Comparison of ENCODE assay signal across 8 cellular contexts in the genomic region with DNA sequence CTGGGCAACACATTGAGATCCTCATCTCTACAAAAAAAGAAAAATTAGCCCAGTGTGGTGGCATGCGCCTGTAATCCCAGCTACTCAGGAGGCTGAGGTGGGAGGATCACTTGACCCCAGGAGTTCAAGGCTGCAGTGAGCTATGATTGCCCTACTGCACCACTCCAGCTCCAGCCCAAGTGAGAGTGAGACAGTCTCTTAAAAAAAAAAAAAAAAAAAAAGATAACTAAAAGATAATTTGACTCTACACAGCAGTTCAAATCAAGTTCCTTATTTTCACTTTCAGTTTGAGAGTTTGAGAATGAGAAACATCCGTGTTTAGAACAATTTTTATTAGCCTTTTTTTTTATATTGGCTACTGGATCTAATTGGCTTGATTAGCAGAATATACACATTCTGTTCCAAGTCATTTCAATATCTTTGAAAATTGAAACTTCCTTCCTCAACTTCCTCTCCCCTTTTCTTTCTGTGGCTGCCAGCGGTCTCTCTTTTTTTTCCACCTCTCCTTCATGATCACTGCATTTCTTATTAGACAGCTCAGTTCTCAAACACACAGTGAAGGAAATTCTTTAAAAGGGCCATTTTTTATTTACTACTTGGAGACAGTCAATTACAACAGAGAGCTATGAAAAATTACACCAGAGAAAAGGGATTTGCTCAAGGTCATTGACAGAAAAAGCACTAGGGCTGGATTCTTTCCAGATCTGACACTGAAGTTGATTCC. TPM values are rescaled to one million over a fixed set of nuclear protein-coding genes. Genes with fewer than 3 reads are reported as not detected.
DNase-seq lines count a peak whose midpoint lies in the region; ATAC-seq and TF ChIP-seq lines count a peak whose summit lies in the region.

No MANE protein-coding gene starts in this region.

- no peaks in the 10 kb centered on the region for H3K27me3 Mint-ChIP-seq in CD4-positive, alpha-beta memory T cell
- peaks cover 0 to 16% (median 0%) of the 10 kb centered on the region in 5 donors for H3K27me3 Mint-ChIP-seq in naive thymus-derived CD4-positive, alpha-beta T cell

- CTCF ChIA-PET in CD4-positive, alpha-beta memory T cell (lab: Charles Lee; ENCODE audit: partially characterized antibody) = interaction anchor here (0.7 to 3.7 kb wide), 5 partner anchors 10 to 656 kb away, joined by 3 to 35 read pairs (median 7); a partner anchor contains a TSS
- CTCF ChIA-PET in mammary epithelial cell (lab: Charles Lee; ENCODE audit: low non-redundant PET) = no interaction called here
- CTCF ChIA-PET in naive thymus-derived CD4-positive, alpha-beta T cell (lab: Charles Lee) = interaction anchor here (0.7 to 1.4 kb wide), 3 partner anchors 24 to 64 kb away, joined by 3 to 4 read pairs (median 4); a partner anchor contains a TSS

- no TSS peak for BruUV-seq in mammary epithelial cell (replicated peaks; lab: Mats Ljungman, UMichigan)

- H3K4me2 ChIP-seq in mammary epithelial cell (ENCODE audit: insufficient read depth, low read depth, low read length) = peak overlapping the region; percentile 84

- peak overlapping the region; percentile 82 to 99 (median 90) for H3K27ac Mint-ChIP-seq in CD4-positive, alpha-beta memory T cell
- peak overlapping the region; percentile 76 to 97 (median 91) for H3K27ac Mint-ChIP-seq in naive thymus-derived CD4-positive, alpha-beta T cell

- peak overlapping the region; percentile 67 for H2AFZ ChIP-seq in mammary epithelial cell (ENCODE audit: low read depth, low read length)

- peak overlapping the region; percentile 46 for H3K27ac ChIP-seq in CD4-positive, alpha-beta memory T cell (ENCODE audit: low read depth, low read length)
- H3K27ac ChIP-seq in mammary epithelial cell (ENCODE audit: insufficient read depth, low read depth, low read length) (peak overlapping the region; percentile 6), caudate nucleus (ENCODE audit: low read depth, low read length) (no peak overlapping the region)
- H3K27ac ChIP-seq in naive thymus-derived CD4-positive, alpha-beta T cell (ENCODE audit: low read depth, low read length) = peak overlapping the region; percentile 72

- DNase-seq in CD4-positive, alpha-beta memory T cell = peak in 4 of 5 donors; percentile 25 to 31 (median 29)
- peak; percentile 31 for DNase-seq in M059J (ENCODE audit: low read depth)
- no peak for DNase-seq in mammary epithelial cell
- DNase-seq in naive thymus-derived CD4-positive, alpha-beta T cell = peak in 5 of 9 donors; percentile 16 to 35 (median 26)
- DNase-seq in NCI-H2081 (lab: John Stamatoyannopoulos, UW) = no peak
- no peak for DNase-seq in caudate nucleus (lab: John Stamatoyannopoulos, UW)

- peak overlapping the region; percentile 64 to 92 (median 85) for H3K4me3 Mint-ChIP-seq in CD4-positive, alpha-beta memory T cell
- peak overlapping the region; percentile 62 to 94 (median 83) for H3K4me3 Mint-ChIP-seq in naive thymus-derived CD4-positive, alpha-beta T cell

- peaks cover 0 to 5% (median 2%) of the 10 kb centered on the region in 8 donors for H3K9me3 Mint-ChIP-seq in CD4-positive, alpha-beta memory T cell
- H3K9me3 Mint-ChIP-seq in naive thymus-derived CD4-positive, alpha-beta T cell = peaks cover 2 to 9% (median 7%) of the 10 kb centered on the region in 11 donors

- H3K36me3 Mint-ChIP-seq in CD4-positive, alpha-beta memory T cell = no peaks in the 10 kb centered on the region
- peaks cover 0 to 7% (median 4%) of the 10 kb centered on the region in 5 donors for H3K36me3 Mint-ChIP-seq in naive thymus-derived CD4-positive, alpha-beta T cell

- peaks cover 11 to 38% (median 26%) of the 10 kb centered on the region in 4 donors for H3K4me1 Mint-ChIP-seq in CD4-positive, alpha-beta memory T cell
- H3K4me1 Mint-ChIP-seq in naive thymus-derived CD4-positive, alpha-beta T cell = peaks cover 10 to 50% (median 29%) of the 10 kb centered on the region in 7 donors

- no peaks in the 10 kb centered on the region for H3K36me3 ChIP-seq in CD4-positive, alpha-beta memory T cell (ENCODE audit: insufficient read depth, low read length)
- H3K36me3 ChIP-seq in mammary epithelial cell (ENCODE audit: insufficient read depth, low read length) = no peaks in the 10 kb centered on the region
- H3K36me3 ChIP-seq in naive thymus-derived CD4-positive, alpha-beta T cell (ENCODE audit: control insufficient read depth in 2 of 3, insufficient read depth in 3 of 3, low read length in 3 of 3) = no peaks in the 10 kb centered on the region

- POLR2A ChIA-PET in CD4-positive, alpha-beta memory T cell (lab: Charles Lee; ENCODE audit: partially characterized antibody) = interaction anchor here (0.6 to 3.5 kb wide), 4 partner anchors 9 to 856 kb away, joined by 3 to 20 read pairs (median 3); a partner anchor contains a TSS
- POLR2A ChIA-PET in naive thymus-derived CD4-positive, alpha-beta T cell (lab: Charles Lee) = interaction anchor here (1.0 to 2.0 kb wide), 4 partner anchors 11 to 58 kb away, joined by 3 to 7 read pairs (median 6); a partner anchor contains a TSS

- peak overlapping the region; percentile 39 for H3K9ac ChIP-seq in mammary epithelial cell (ENCODE audit: insufficient read depth, low read length)

- peak overlapping the region in 1 of 2 donors; percentile 23 for H3K4me3 ChIP-seq in CD4-positive, alpha-beta memory T cell (ENCODE audit: low read length in 2 of 2)
- peak overlapping the region in 2 of 3 experiments; percentile 29 to 69 for H3K4me3 ChIP-seq in mammary epithelial cell (replicated peaks in 1 of 3; ENCODE audit: insufficient read depth in 1 of 3, low read depth in 2 of 3, low read length in 3 of 3)
- peak overlapping the region; percentile 50 for H3K4me3 ChIP-seq in naive thymus-derived CD4-positive, alpha-beta T cell (ENCODE audit: low read length)

- no peak for ATAC-seq in naive thymus-derived CD4-positive, alpha-beta T cell
- ATAC-seq in HG03025 (IDR thresholded peaks at IDR 0.05; ENCODE audit: low FRiP score, unreplicated experiment) (no peak), GM18517 (IDR thresholded peaks at IDR 0.05; ENCODE audit: unreplicated experiment) (no peak)

- peaks cover 4% of the 10 kb centered on the region for H3K79me2 ChIP-seq in mammary epithelial cell (ENCODE audit: insufficient read depth, low read length)

- no peak for TF ChIP-seq CTCF in mammary epithelial cell (conservative IDR thresholded peaks at IDR 0.05 in 1 of 2, IDR thresholded peaks at IDR 0.05 in 1 of 2; ENCODE audit: extremely low read depth in 1 of 2, insufficient read depth in 1 of 2, low read depth in 1 of 2, low read length in 2 of 2)

- no peaks in the 10 kb centered on the region for H4K20me1 ChIP-seq in mammary epithelial cell (ENCODE audit: insufficient read depth, low read length)

- intact Hi-C loops in CD4-positive, alpha-beta memory T cell (cut with micrococcal nuclease) = no loop called here
- intact Hi-C loops in mammary epithelial cell (cut with micrococcal nuclease) = no loop called here
- intact Hi-C loops in naive thymus-derived CD4-positive, alpha-beta T cell (cut with micrococcal nuclease) = loop anchor here (1.0 kb wide), 2 partner anchors 24 to 58 kb away; a partner anchor contains a TSS

- H3K27me3 ChIP-seq in CD4-positive, alpha-beta memory T cell (ENCODE audit: insufficient read depth, low read length) = no peaks in the 10 kb centered on the region
- H3K27me3 ChIP-seq in mammary epithelial cell (ENCODE audit: insufficient read depth, low read length) = peaks cover 2% of the 10 kb centered on the region
- no peaks in the 10 kb centered on the region for H3K27me3 ChIP-seq in naive thymus-derived CD4-positive, alpha-beta T cell (ENCODE audit: control insufficient read depth in 2 of 2, insufficient read depth in 2 of 2, low read length in 2 of 2)

- 33% methylated on average over 3 of the region's 3 CpGs for WGBS in mammary epithelial cell (ENCODE audit: low coverage, missing lambda C conversion rate)

- H3K4me1 ChIP-seq in CD4-positive, alpha-beta memory T cell (ENCODE audit: insufficient read depth, low read length) = peaks cover 25% of the 10 kb centered on the region
- H3K4me1 ChIP-seq in mammary epithelial cell (ENCODE audit: insufficient read depth, low read length) = peaks cover 28% of the 10 kb centered on the region
- peaks cover 18 to 20% of the 10 kb centered on the region in 2 donors for H3K4me1 ChIP-seq in naive thymus-derived CD4-positive, alpha-beta T cell (ENCODE audit: control insufficient read depth in 2 of 2, insufficient read depth in 2 of 2, low read length in 2 of 2)

- H3K9me3 ChIP-seq in CD4-positive, alpha-beta memory T cell (ENCODE audit: control insufficient read depth in 1 of 2, low read length in 2 of 2) = no peaks in the 10 kb centered on the region
- H3K9me3 ChIP-seq in mammary epithelial cell (replicated peaks; ENCODE audit: insufficient read depth, low read length) = no peaks in the 10 kb centered on the region
- peaks cover 0 to 3% (median 0%) of the 10 kb centered on the region in 3 experiments for H3K9me3 ChIP-seq in naive thymus-derived CD4-positive, alpha-beta T cell (ENCODE audit: control insufficient read depth in 2 of 3, low read length in 3 of 3)

- dilution Hi-C loops in mammary epithelial cell (cut with HindIII; ENCODE audit: low sequenced_read_pairs) = no loop called here

- in situ Hi-C loops in mammary epithelial cell (cut with MboI; ENCODE audit: low sequenced_read_pairs in 2 of 2) = no loop called here

RNA-seq across cellular contexts. Expression of a gene that starts 4.5 kb away (rescaled TPM):
- total RNA-seq in CD4-positive, alpha-beta memory T cell = 10 to 100 TPM; 20.8 to 24.8 TPM
- polyA plus RNA-seq in CD4-positive, alpha-beta memory T cell = 1 to 10 TPM; 1.7 to 2.4 TPM
- total RNA-seq in M059J (2014; rRNA removed; shearing (Covaris generic)) = 23.4 and 29.1 TPM in 2 replicates
- 10 to 100 TPM; 28.1 to 37.2 TPM for total RNA-seq in mammary epithelial cell
- 28.9 TPM for polyA plus RNA-seq in mammary epithelial cell
- polyA minus RNA-seq in mammary epithelial cell = 22.8 TPM
- total RNA-seq in naive thymus-derived CD4-positive, alpha-beta T cell = 10 to 100 TPM; 20.1 to 36.2 (median 22.9) TPM
- 1 to 10 TPM; 2.2 to 2.6 TPM for polyA plus RNA-seq in naive thymus-derived CD4-positive, alpha-beta T cell

RNA-seq across cellular contexts. Expression of a gene that starts 24.1 kb away (rescaled TPM):
- 10 to 100 TPM; 30.3 to 30.7 TPM for total RNA-seq in CD4-positive, alpha-beta memory T cell
- 10 to 100 TPM; 17.8 to 23.9 TPM for polyA plus RNA-seq in CD4-positive, alpha-beta memory T cell
- 213 and 250 TPM in 2 replicates for total RNA-seq in M059J (2014; rRNA removed; shearing (Covaris generic))
- total RNA-seq in mammary epithelial cell = 100 to 1,000 TPM; 118 to 190 TPM
- polyA plus RNA-seq in mammary epithelial cell = 141 TPM
- polyA minus RNA-seq in mammary epithelial cell = 202 TPM
- 10 to 100 TPM; 27.6 to 67.1 (median 42.4) TPM for total RNA-seq in naive thymus-derived CD4-positive, alpha-beta T cell
- 10 to 100 TPM; 13.4 to 15.2 TPM for polyA plus RNA-seq in naive thymus-derived CD4-positive, alpha-beta T cell

RNA-seq across cellular contexts. Expression of a gene that starts 47.2 kb away (rescaled TPM):
- not detected for total RNA-seq in CD4-positive, alpha-beta memory T cell
- polyA plus RNA-seq in CD4-positive, alpha-beta memory T cell = under 1 TPM in 1 of 2 donors, not detected in 1; 0.64 TPM
- total RNA-seq in M059J (2014; rRNA removed; shearing (Covaris generic)) = not detected in 2 replicates
- total RNA-seq in mammary epithelial cell = not detected
- not detected for polyA plus RNA-seq in mammary epithelial cell
- not detected for polyA minus RNA-seq in mammary epithelial cell
- not detected for total RNA-seq in naive thymus-derived CD4-positive, alpha-beta T cell
- polyA plus RNA-seq in naive thymus-derived CD4-positive, alpha-beta T cell = not detected

RNA-seq across cellular contexts. Expression of a gene that starts 48.4 kb away (rescaled TPM):
- under 1 TPM; 0.41 to 0.89 TPM for total RNA-seq in CD4-positive, alpha-beta memory T cell
- under 1 TPM in 1 of 2 donors, not detected in 1; 0.13 TPM for polyA plus RNA-seq in CD4-positive, alpha-beta memory T cell
- 6.1 and 9.6 TPM in 2 replicates for total RNA-seq in M059J (2014; rRNA removed; shearing (Covaris generic))
- 1 to 10 TPM in 1 of 2 donors, under 1 TPM in 1; 0.17 to 8.0 TPM for total RNA-seq in mammary epithelial cell
- 9.2 TPM for polyA plus RNA-seq in mammary epithelial cell
- polyA minus RNA-seq in mammary epithelial cell = 1.9 TPM
- 10 to 100 TPM in 1 of 5 experiments, 1 to 10 TPM in 3, under 1 TPM in 1; 0.61 to 17.5 (median 2.2) TPM for total RNA-seq in naive thymus-derived CD4-positive, alpha-beta T cell
- not detected for polyA plus RNA-seq in naive thymus-derived CD4-positive, alpha-beta T cell

RNA-seq across cellular contexts. Expression of a gene that starts 48.5 kb away (rescaled TPM):
- 10 to 100 TPM; 30.0 to 32.9 TPM for total RNA-seq in CD4-positive, alpha-beta memory T cell
- polyA plus RNA-seq in CD4-positive, alpha-beta memory T cell = 10 to 100 TPM; 38.4 to 55.8 TPM
- total RNA-seq in M059J (2014; rRNA removed; shearing (Covaris generic)) = 89.9 and 119 TPM in 2 replicates
- total RNA-seq in mammary epithelial cell = 10 to 100 TPM; 43.5 to 73.5 TPM
- polyA plus RNA-seq in mammary epithelial cell = 184 TPM
- polyA minus RNA-seq in mammary epithelial cell = 106 TPM
- 10 to 100 TPM; 29.5 to 64.7 (median 32.0) TPM for total RNA-seq in naive thymus-derived CD4-positive, alpha-beta T cell
- polyA plus RNA-seq in naive thymus-derived CD4-positive, alpha-beta T cell = 10 to 100 TPM; 47.0 to 51.3 TPM

Comparison
In these comparisons a context has a peak if more than half of its experiments do, and no peak if none do; other contexts are left out.
1. DNase-seq: peak in CD4-positive, alpha-beta memory T cell (4 of 5), M059J (single experiment) and naive thymus-derived CD4-positive, alpha-beta T cell (5 of 9); none in mammary epithelial cell (single experiment), NCI-H2081 (0 of 2) and caudate nucleus (0 of 61).
2. intact Hi-C loops: an anchor here in naive thymus-derived CD4-positive, alpha-beta T cell (1.0 kb wide); none called in CD4-positive, alpha-beta memory T cell and mammary epithelial cell.